Comparison of ENCODE assay signal across 8 cellular contexts in the genomic region with DNA sequence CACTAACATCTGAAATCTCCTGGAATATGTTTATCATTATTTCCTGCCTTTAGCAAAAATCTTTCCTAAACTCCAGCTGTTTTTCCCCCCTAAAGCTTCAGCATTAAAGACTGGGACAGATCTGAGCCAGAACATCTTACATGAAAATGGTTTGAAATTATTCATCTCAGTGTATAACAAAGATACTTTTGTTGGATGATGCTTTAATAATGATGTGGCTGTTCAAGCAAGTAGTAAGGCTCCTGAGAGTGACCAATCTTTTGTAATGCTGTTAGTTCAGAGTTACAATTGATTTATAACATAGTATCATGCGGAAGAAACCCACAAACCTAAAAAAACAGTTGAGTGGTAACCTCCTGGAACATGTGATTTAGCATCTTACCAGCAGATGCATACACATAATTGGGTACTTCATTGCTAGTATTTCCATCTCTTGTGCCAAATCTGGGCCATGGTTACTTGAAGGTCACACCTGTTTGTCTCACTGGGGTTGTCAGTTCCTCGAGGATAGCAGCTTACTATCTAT. TPM values are rescaled to one million over a fixed set of nuclear protein-coding genes. Genes with fewer than 3 reads are reported as not detected.
DNase-seq lines count a peak whose midpoint lies in the region; ATAC-seq, FAIRE-seq and TF ChIP-seq lines count a peak whose summit lies in the region.

No MANE protein-coding gene starts in this region.

- dilution Hi-C loops in keratinocyte (cut with MboI; ENCODE audit: extremely low pct_ligation_motif_present, low sequenced_read_pairs): no loop called here

- TF ChIP-seq EP300 in A549 (IDR thresholded peaks at IDR 0.05): no peak

- ATAC-seq in A549: no peak
- no peak for ATAC-seq in GM21786 (IDR thresholded peaks at IDR 0.05; ENCODE audit: unreplicated experiment)
- ATAC-seq in GM19467 (IDR thresholded peaks at IDR 0.05; ENCODE audit: unreplicated experiment): no peak

- DNase-seq in A549 (ENCODE audit: low read depth in 1 of 2, low spot score in 1 of 2) (no peak), H9 (no peak), keratinocyte (ENCODE audit: low read depth, low spot score) (no peak), kidney tubule cell (ENCODE audit: low spot score) (no peak)
- no peak for DNase-seq in activated T-helper 1 cell treated with anti-CD3 and anti-CD28 coated beads, Interleukin-12 subunit alpha, Interleukin-12 subunit beta, Interleukin-2, Interleukin-4 antibody, amounts not matched to agents 30 ng/mL and 10 ng/mL and 1 ng/mL, durations not matched to agents 14 hours and 24 hours and 36 hours (ENCODE audit: low spot score)
- DNase-seq in stimulated activated CD4-positive, alpha-beta T cell treated with anti-CD3 and anti-CD28 coated beads, Interleukin-4, amount 100 ng/mL, for 1 hour: no peak

- H3K27me3 ChIP-seq in H9 (ENCODE audit: insufficient read depth, low read length): no peaks in the 10 kb centered on the region
- H3K27me3 ChIP-seq in keratinocyte (ENCODE audit: control insufficient read depth, extremely low read depth, insufficient read depth, low read length): no peaks in the 10 kb centered on the region

- no peak overlapping the region for H2BK120ac ChIP-seq in H9 (ENCODE audit: low read depth, low read length, poor library complexity, severe bottlenecking)

- H3K9me1 ChIP-seq in keratinocyte (ENCODE audit: control insufficient read depth, extremely low read depth, insufficient read depth, low read length): no peaks in the 10 kb centered on the region

- H3K18ac ChIP-seq in H9 (ENCODE audit: insufficient read length, low read depth, low read length): no peak overlapping the region

- no peak overlapping the region for H2BK15ac ChIP-seq in H9 (ENCODE audit: low read depth, low read length)

- intact Hi-C loops in activated T-helper 1 cell treated with anti-CD3 and anti-CD28 coated beads, Interleukin-12 subunit alpha, Interleukin-12 subunit beta, Interleukin-2, Interleukin-4 antibody, amounts not matched to agents 30 ng/mL and 10 ng/mL and 1 ng/mL, durations not matched to agents 14 hours and 24 hours and 36 hours (cut with micrococcal nuclease): loop anchor here (2.0 to 10.0 kb wide), 5 partner anchors 15 to 650 kb away; partner anchors contain the start of genes AHR and TSPAN13

- H3K4me1 ChIP-seq in A549 (peaks cover 53% of the 10 kb centered on the region), H9 (ENCODE audit: insufficient read depth, low read length) (peaks cover 6% of the 10 kb centered on the region; the same call in 1 of the 2 replicates), keratinocyte (ENCODE audit: control insufficient read depth, extremely low read depth, insufficient read depth, low read length) (peaks cover 54% of the 10 kb centered on the region)

- no peak overlapping the region for H3K27ac Mint-ChIP-seq in H9
- peak overlapping the region; percentile 83 for H3K27ac Mint-ChIP-seq in activated T-helper 1 cell treated with anti-CD3 and anti-CD28 coated beads, Interleukin-12 subunit alpha, Interleukin-12 subunit beta, Interleukin-2, Interleukin-4 antibody, amounts not matched to agents 30 ng/mL and 10 ng/mL and 1 ng/mL, durations not matched to agents 14 hours and 24 hours and 36 hours

- CTCF ChIA-PET in A549 (lab: Yijun Ruan, JAX): no interaction called here

- H3K36me3 ChIP-seq in keratinocyte (ENCODE audit: control insufficient read depth in 2 of 2, extremely low read depth in 1 of 2, insufficient read depth in 2 of 2, low read length in 2 of 2): no peaks in the 10 kb centered on the region

- H3K9me3 ChIP-seq in A549 (no peaks in the 10 kb centered on the region), H9 (ENCODE audit: control insufficient read depth, low read depth, low read length) (no peaks in the 10 kb centered on the region), keratinocyte (ENCODE audit: control insufficient read depth, low read depth, low read length) (no peaks in the 10 kb centered on the region)

- no peak overlapping the region for H2BK12ac ChIP-seq in H9 (ENCODE audit: insufficient read length, low read depth, low read length)

- no peaks in the 10 kb centered on the region for H3K27me3 Mint-ChIP-seq in H9 (ENCODE audit: low read depth)
- no peaks in the 10 kb centered on the region for H3K27me3 Mint-ChIP-seq in activated T-helper 1 cell treated with anti-CD3 and anti-CD28 coated beads, Interleukin-12 subunit alpha, Interleukin-12 subunit beta, Interleukin-2, Interleukin-4 antibody, amounts not matched to agents 30 ng/mL and 10 ng/mL and 1 ng/mL, durations not matched to agents 14 hours and 24 hours and 36 hours (ENCODE audit: insufficient read depth)

- H3K4me2 ChIP-seq in A549: peak overlapping the region; percentile 84
- H3K4me2 ChIP-seq in H9 (ENCODE audit: insufficient read depth, insufficient read length, low read length): peak overlapping the region; percentile 93
- peak overlapping the region; percentile 87 for H3K4me2 ChIP-seq in keratinocyte (ENCODE audit: control insufficient read depth, extremely low read depth, insufficient read depth, low read depth, low read length)

- H3K56ac ChIP-seq in H9 (ENCODE audit: insufficient read length, low read depth, low read length): no peak overlapping the region

- FAIRE-seq in A549 (lab: Jason Lieb, UNC): no peak
- FAIRE-seq in keratinocyte (lab: Jason Lieb, UNC): no peak

- H3K27ac ChIP-seq in A549 (peak overlapping the region in 1 of 2 experiments; percentile 96; a peak in 2 of 6 replicates), H9 (ENCODE audit: insufficient read length, low read depth, low read length) (no peak overlapping the region), keratinocyte (ENCODE audit: control insufficient read depth, insufficient read depth, low read length) (peak overlapping the region; percentile 94)

- H3K9me3 Mint-ChIP-seq in H9: no peaks in the 10 kb centered on the region
- no peaks in the 10 kb centered on the region for H3K9me3 Mint-ChIP-seq in activated T-helper 1 cell treated with anti-CD3 and anti-CD28 coated beads, Interleukin-12 subunit alpha, Interleukin-12 subunit beta, Interleukin-2, Interleukin-4 antibody, amounts not matched to agents 30 ng/mL and 10 ng/mL and 1 ng/mL, durations not matched to agents 14 hours and 24 hours and 36 hours

- H2AK5ac ChIP-seq in H9 (ENCODE audit: insufficient read length, low read length): no peak overlapping the region

- H3K14ac ChIP-seq in H9 (ENCODE audit: insufficient read depth, low read length): no peak overlapping the region

- no peaks in the 10 kb centered on the region for H4K20me1 ChIP-seq in H9 (ENCODE audit: control insufficient read depth, insufficient read depth, insufficient read length)
- H4K20me1 ChIP-seq in keratinocyte (ENCODE audit: control insufficient read depth, extremely low read depth, insufficient read depth, low read length): peaks cover 6% of the 10 kb centered on the region

- peak overlapping the region; percentile 87 for H3K4me3 ChIP-seq in A549
- peak overlapping the region; percentile 96 to 99 (median 98) for H3K4me3 ChIP-seq in keratinocyte (ENCODE audit: control insufficient read depth in 2 of 3, extremely low read depth in 1 of 3, insufficient read depth in 2 of 3, low read depth in 1 of 3, low read length in 3 of 3)

- peaks cover 0 to 1% (median 0%) of the 10 kb centered on the region in 3 experiments; a peak in 2 of 7 replicates for H3K36me3 Mint-ChIP-seq in H9 (ENCODE audit: insufficient read depth in 1 of 3, low read depth in 3 of 3)
- peaks cover 28% of the 10 kb centered on the region for H3K36me3 Mint-ChIP-seq in activated T-helper 1 cell treated with anti-CD3 and anti-CD28 coated beads, Interleukin-12 subunit alpha, Interleukin-12 subunit beta, Interleukin-2, Interleukin-4 antibody, amounts not matched to agents 30 ng/mL and 10 ng/mL and 1 ng/mL, durations not matched to agents 14 hours and 24 hours and 36 hours (ENCODE audit: low read depth)

- no peak overlapping the region for H4K91ac ChIP-seq in H9 (ENCODE audit: insufficient read length, low read depth, low read length)

- 43% methylated on average over 2 of the region's 2 CpGs for WGBS in A549 (ENCODE audit: missing lambda C conversion rate)
- WGBS in H9 (ENCODE audit: extremely low coverage, insufficient read length, low lambda C conversion rate): no CpG with 5 or more reads among the region's 2 CpGs

- H4K8ac ChIP-seq in H9 (replicated peaks; ENCODE audit: insufficient read length, low read depth, low read length): no peak overlapping the region

- H3K4me1 Mint-ChIP-seq in H9: peaks cover 38 to 46% of the 10 kb centered on the region in 2 experiments
- peaks cover 74% of the 10 kb centered on the region for H3K4me1 Mint-ChIP-seq in activated T-helper 1 cell treated with anti-CD3 and anti-CD28 coated beads, Interleukin-12 subunit alpha, Interleukin-12 subunit beta, Interleukin-2, Interleukin-4 antibody, amounts not matched to agents 30 ng/mL and 10 ng/mL and 1 ng/mL, durations not matched to agents 14 hours and 24 hours and 36 hours (ENCODE audit: low read depth)

- H3K4ac ChIP-seq in H9 (ENCODE audit: low read depth, low read length): no peak overlapping the region

- H3K79me2 ChIP-seq in H9 (ENCODE audit: insufficient read depth, low read length) (peaks cover 29% of the 10 kb centered on the region; the same call in 1 of the 2 replicates), keratinocyte (ENCODE audit: control insufficient read depth, insufficient read depth, low read length) (peaks cover 76% of the 10 kb centered on the region)

- H3K23ac ChIP-seq in H9 (ENCODE audit: insufficient read length, low read depth, low read length): no peak overlapping the region

- H2BK20ac ChIP-seq in H9 (ENCODE audit: low read depth, low read length, poor library complexity, severe bottlenecking): no peak overlapping the region

- H3K9ac ChIP-seq in H9 (ENCODE audit: extremely low read depth, insufficient read length, low read length): no peak overlapping the region
- H3K9ac ChIP-seq in keratinocyte (ENCODE audit: control insufficient read depth, extremely low read depth, insufficient read depth, low read length): peak overlapping the region; percentile 91

- no peak overlapping the region for H3T11ph ChIP-seq in H9 (ENCODE audit: low read length)

- no peak for TF ChIP-seq POLR2A in A549 (IDR thresholded peaks at IDR 0.05; ENCODE audit: low read length)

- POLR2A ChIA-PET in A549 (lab: Yijun Ruan, JAX): interaction anchor here (1.2 to 2.5 kb wide), 2 partner anchors 21 to 227 kb away, joined by 8 to 11 read pairs; partner anchors contain the start of gene CRPPA

- peaks cover 10% of the 10 kb centered on the region for H3K23me2 ChIP-seq in H9 (ENCODE audit: insufficient read length, low read depth, low read length, poor library complexity, severe bottlenecking)

- H2AFZ ChIP-seq in H9 (ENCODE audit: low read length) (no peak overlapping the region), keratinocyte (ENCODE audit: control insufficient read depth, low read length) (no peak overlapping the region)

- TF ChIP-seq CTCF in A549 (IDR thresholded peaks at IDR 0.05): no peak
- no peak for TF ChIP-seq CTCF in H9 (conservative IDR thresholded peaks at IDR 0.05)
- no peak for TF ChIP-seq CTCF in keratinocyte (optimal IDR thresholded peaks at IDR 0.05 in 1 of 3, IDR thresholded peaks at IDR 0.05 in 1 of 3, conservative IDR thresholded peaks at IDR 0.05 in 1 of 3; ENCODE audit: extremely low read depth in 1 of 3, insufficient read depth in 2 of 3, low read length in 3 of 3)

- peak overlapping the region; percentile 99 to 100 for H3K4me3 Mint-ChIP-seq in H9
- H3K4me3 Mint-ChIP-seq in activated T-helper 1 cell treated with anti-CD3 and anti-CD28 coated beads, Interleukin-12 subunit alpha, Interleukin-12 subunit beta, Interleukin-2, Interleukin-4 antibody, amounts not matched to agents 30 ng/mL and 10 ng/mL and 1 ng/mL, durations not matched to agents 14 hours and 24 hours and 36 hours: peak overlapping the region; percentile 98

- no peak overlapping the region for H4K5ac ChIP-seq in H9 (ENCODE audit: insufficient read length, low read depth, low read length)

- H3K79me1 ChIP-seq in H9 (ENCODE audit: insufficient read depth, low read depth, low read length, poor library complexity, severe bottlenecking): no peaks in the 10 kb centered on the region

- no peak for TF ChIP-seq RAD21 in A549 (conservative IDR thresholded peaks at IDR 0.05 in 1 of 2, IDR thresholded peaks at IDR 0.05 in 1 of 2)

- no peak overlapping the region for H2BK5ac ChIP-seq in H9 (ENCODE audit: insufficient read length, low read length)

RNA-seq across cellular contexts. Expression of gene BZW2, which starts 1.5 kb away (rescaled TPM):
- polyA plus RNA-seq in A549 (2011; rRNA removed): 101 and 108 TPM in 2 replicates
- polyA plus RNA-seq in A549 (2012; cell fraction: cytosol; rRNA removed): 74.4 and 76.6 TPM in 2 replicates
- 33.3 and 37.6 TPM in 2 replicates for polyA plus RNA-seq in A549 (2012; cell fraction: nucleus; rRNA removed)
- 72.4 to 83.4 TPM (median 76.5 TPM) in 3 replicates for polyA plus RNA-seq in A549 (2017; fragmentation: RNase III; extraction: RNeasy Plus Mini Kit Qiagen cat#74134 plus additional on column Dnase treatment)
- polyA minus RNA-seq in A549 (2011; rRNA and poly(A)+ RNA removed): 51.0 and 63.8 TPM in 2 replicates
- 60.2 and 64.6 TPM in 2 replicates for total RNA-seq in H9 (2021)
- 94.3 and 101 TPM in 2 replicates for total RNA-seq in activated T-helper 1 cell treated with anti-CD3 and anti-CD28 coated beads, Interleukin-12 subunit alpha, Interleukin-12 subunit beta, Interleukin-2, Interleukin-4 antibody, amounts not matched to agents 30 ng/mL and 10 ng/mL and 1 ng/mL, durations not matched to agents 14 hours and 24 hours and 36 hours
- 49.5 to 89.1 TPM (median 65.7 TPM) in 3 replicates for polyA plus RNA-seq in keratinocyte
- 114 TPM for polyA plus RNA-seq in keratinocyte (2011; ENCODE audit: low read depth)
- 76.6 and 85.1 TPM in 2 replicates for polyA plus RNA-seq in keratinocyte (2011; cell fraction: cytosol; rRNA removed)
- 67.3 and 72.4 TPM in 2 replicates for polyA plus RNA-seq in keratinocyte (2011; cell fraction: nucleus; rRNA removed)
- polyA plus RNA-seq in keratinocyte (2012; ENCODE audit: low replicate concordance): 57.9 and 63.0 TPM in 2 replicates
- 18.0 to 58.3 TPM (median 39.3 TPM) in 3 replicates for polyA minus RNA-seq in keratinocyte
- polyA minus RNA-seq in keratinocyte (2011; cell fraction: cytosol; rRNA and poly(A)+ RNA removed): 21.9 TPM
- 13.2 and 33.8 TPM in 2 replicates for polyA minus RNA-seq in keratinocyte (2011; cell fraction: nucleus; rRNA and poly(A)+ RNA removed)

RNA-seq across cellular contexts. Expression of gene ANKMY2, which starts 1.9 kb away (rescaled TPM):
- polyA plus RNA-seq in A549 (2011; rRNA removed) (24.2 and 26.1 TPM in 2 replicates), A549 (2017; fragmentation: RNase III; extraction: RNeasy Plus Mini Kit Qiagen cat#74134 plus additional on column Dnase treatment) (13.3 to 15.3 TPM (median 14.3 TPM) in 3 replicates), keratinocyte (9.5 to 13.3 TPM (median 10.0 TPM) in 3 replicates)
- 7.3 and 7.4 TPM in 2 replicates for polyA plus RNA-seq in A549 (2012; cell fraction: cytosol; rRNA removed)
- polyA plus RNA-seq in A549 (2012; cell fraction: nucleus; rRNA removed): 6.4 and 8.8 TPM in 2 replicates
- polyA minus RNA-seq in A549 (2011; rRNA and poly(A)+ RNA removed): 12.3 and 14.6 TPM in 2 replicates
- 10.4 and 12.7 TPM in 2 replicates for total RNA-seq in H9 (2021)
- total RNA-seq in activated T-helper 1 cell treated with anti-CD3 and anti-CD28 coated beads, Interleukin-12 subunit alpha, Interleukin-12 subunit beta, Interleukin-2, Interleukin-4 antibody, amounts not matched to agents 30 ng/mL and 10 ng/mL and 1 ng/mL, durations not matched to agents 14 hours and 24 hours and 36 hours: 6.9 and 8.4 TPM in 2 replicates
- 7.3 TPM for polyA plus RNA-seq in keratinocyte (2011; ENCODE audit: low read depth)
- polyA plus RNA-seq in keratinocyte (2011; cell fraction: cytosol; rRNA removed): 5.6 and 9.8 TPM in 2 replicates
- 14.5 and 15.6 TPM in 2 replicates for polyA plus RNA-seq in keratinocyte (2011; cell fraction: nucleus; rRNA removed)
- polyA plus RNA-seq in keratinocyte (2012; ENCODE audit: low replicate concordance): 4.1 and 7.6 TPM in 2 replicates
- polyA minus RNA-seq in keratinocyte: 2.4 to 12.7 TPM (median 7.5 TPM) in 3 replicates
- polyA minus RNA-seq in keratinocyte (2011; cell fraction: cytosol; rRNA and poly(A)+ RNA removed): 5.0 TPM
- 4.5 and 8.1 TPM in 2 replicates for polyA minus RNA-seq in keratinocyte (2011; cell fraction: nucleus; rRNA and poly(A)+ RNA removed)
